Comparison of ENCODE assay signal across 1 cellular context in genomic region chr17:38800237-38800760, GRCh38.
TF ChIP-seq lines count a peak whose summit lies in the region.

No MANE protein-coding gene starts in this region.

TF ChIP-seq in H1, 55 proteins besides CTCF, POLR2A, EP300 and RAD21:
- no peak for TF ChIP-seq TEAD4 (IDR thresholded peaks at IDR 0.05; ENCODE audit: low read depth, low read length)
- TF ChIP-seq CTBP2 (IDR thresholded peaks at IDR 0.05; ENCODE audit: borderline replicate concordance, insufficient read depth, insufficient read length, low read length), result no peak
- no peak for TF ChIP-seq ZNF274 (IDR thresholded peaks at IDR 0.05; ENCODE audit: borderline replicate concordance, extremely low read depth, low read length)
- no peak for TF ChIP-seq SP4 (IDR thresholded peaks at IDR 0.05; ENCODE audit: low read length)
- TF ChIP-seq JUND (IDR thresholded peaks at IDR 0.05; ENCODE audit: low read length), result no peak
- no peak for TF ChIP-seq TAF7 (optimal IDR thresholded peaks at IDR 0.05; ENCODE audit: borderline replicate concordance, low read depth, low read length)
- TF ChIP-seq USF2 (IDR thresholded peaks at IDR 0.05; ENCODE audit: low read length), result no peak
- TF ChIP-seq CREB1 (IDR thresholded peaks at IDR 0.05), result no peak
- TF ChIP-seq HDAC6 (IDR thresholded peaks at IDR 0.05; ENCODE audit: low read depth, low read length), result no peak
- TF ChIP-seq SAP30 (IDR thresholded peaks at IDR 0.05; ENCODE audit: insufficient read depth, insufficient replicate concordance, low read length), result no peak
- TF ChIP-seq TBP (IDR thresholded peaks at IDR 0.05; ENCODE audit: low read depth, low read length), result no peak
- no peak for TF ChIP-seq SP1 (IDR thresholded peaks at IDR 0.05; ENCODE audit: low read depth, low read length)
- TF ChIP-seq SUZ12 (IDR thresholded peaks at IDR 0.05; ENCODE audit: low read length), result no peak
- no peak for TF ChIP-seq ASH2L (IDR thresholded peaks at IDR 0.05; ENCODE audit: low read length)
- TF ChIP-seq TCF12 (IDR thresholded peaks at IDR 0.05; ENCODE audit: low read depth, low read length), result no peak
- no peak for TF ChIP-seq YY1 (IDR thresholded peaks at IDR 0.05; ENCODE audit: low read depth, low read length)
- TF ChIP-seq JUN (IDR thresholded peaks at IDR 0.05; ENCODE audit: low read depth, low read length), result no peak
- no peak for TF ChIP-seq NRF1 (IDR thresholded peaks at IDR 0.05; ENCODE audit: low read depth, low read length)
TF ChIP-seq in H1: peak in this region for 0.
